ENCODE assay signal across 9 cellular contexts in genomic region chr17:41874293-41874670, GRCh38. TPM values are rescaled to one million over a fixed set of nuclear protein-coding genes. Genes with fewer than 3 reads are reported as not detected.
"Had no signal": no experiment of that assay in that cellular context is flagged by ENCODE, and none has a peak within 500 bp of the region (broad histone marks: within the 10 kb centered on the region; RNA-seq: fewer than 3 reads in every experiment).

No MANE protein-coding gene starts in this region.

RNA-seq across cellular contexts. Expression of gene KLHL10, which starts 36.7 kb away (rescaled TPM):
- total RNA-seq: activated B cell treated with CpG ODN at 0.5 μM for 24 hours; activated naive CD4-positive, alpha-beta T cell treated with anti-CD3 and anti-CD28 coated beads for 36 hours; activated T-helper 1 cell treated with anti-CD3 and anti-CD28 coated beads, Interleukin-12 subunit alpha, Interleukin-12 subunit beta, Interleukin-2, Interleukin-4 antibody, amounts not matched to agents 30 ng/mL and 10 ng/mL and 1 ng/mL, durations not matched to agents 14 hours and 24 hours and 36 hours; ascending aorta; cardiac septum; cerebellum; epithelial cell of proximal tubule; T-helper 17 cell had no signal

RNA-seq across cellular contexts. Expression of gene ODAD4, which starts 56.1 kb away (rescaled TPM):
- total RNA-seq: ascending aorta, esophagus mucosa had no signal
